In the genomic region with DNA sequence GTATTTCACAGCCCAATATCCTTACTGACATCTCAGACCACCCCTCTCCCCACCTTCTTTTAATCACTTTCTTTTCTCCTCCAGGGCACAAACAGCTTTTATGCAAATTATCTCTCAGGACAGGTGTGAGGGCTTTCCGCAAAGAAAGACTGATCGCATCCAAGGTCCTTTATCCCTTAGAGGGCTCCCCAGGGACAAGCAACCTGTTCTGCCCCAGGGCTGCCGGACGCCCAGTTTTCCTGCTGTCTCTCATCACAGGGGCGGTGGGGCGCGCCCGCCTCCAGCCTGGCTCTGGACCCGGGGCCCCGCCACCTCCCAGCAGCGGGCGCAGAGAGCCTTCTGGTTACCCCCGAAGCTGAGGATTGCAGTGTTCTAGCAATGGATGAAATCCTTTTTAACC, we compare ENCODE assay signal across 8 cellular contexts.
DNase-seq lines count a peak whose midpoint lies in the region; ATAC-seq and TF ChIP-seq lines count a peak whose summit lies in the region.

No MANE protein-coding gene starts in this region.

- H3K9ac ChIP-seq in PC-3 (ENCODE audit: low read length) = peak overlapping the region; percentile 80

- TF ChIP-seq CTCF in PC-3 (conservative IDR thresholded peaks at IDR 0.05; ENCODE audit: low read depth, low read length) (no peak), esophagus squamous epithelium (IDR thresholded peaks at IDR 0.05) (no peak), psoas muscle (IDR thresholded peaks at IDR 0.05) (no peak)

- WGBS in esophagus squamous epithelium, 2 donors = 76 to 82% methylated on average over 2 to 4 of the region's 13 CpGs
- 67 to 79% (median 68%) methylated on average over 13 of the region's 13 CpGs for WGBS in psoas muscle, 3 donors

- CTCF ChIA-PET in PC-3 (lab: Charles Lee) = no interaction called here

- no peak for TF ChIP-seq POLR2A in esophagus squamous epithelium (IDR thresholded peaks at IDR 0.05)

- ATAC-seq in PC-3 (no peak), psoas muscle (peak in 1 of 4 donors; percentile 12), GM19351 (IDR thresholded peaks at IDR 0.05; ENCODE audit: unreplicated experiment) (no peak), GM18519 (IDR thresholded peaks at IDR 0.05; ENCODE audit: low FRiP score, unreplicated experiment) (no peak)

- H3K4me2 ChIP-seq in PC-3 (ENCODE audit: low read length) = peak overlapping the region; percentile 86

- H3K27ac ChIP-seq in PC-3 (ENCODE audit: low read length) (peak overlapping the region; percentile 89), esophagus squamous epithelium (peak overlapping the region; percentile 90 to 96 (median 94)), psoas muscle (peak overlapping the region; percentile 85)

- H3K9me2 ChIP-seq in PC-3 (replicated peaks; ENCODE audit: low read length) = no peaks in the 10 kb centered on the region

- H3K4me3 ChIP-seq in HAP-1 (peak overlapping the region; percentile 40; the same call in 1 of the 2 replicates), PC-3 (ENCODE audit: low read length) (peak overlapping the region; percentile 69; the same call in 1 of the 2 replicates), esophagus squamous epithelium (peak overlapping the region; percentile 65 to 81 (median 71)), psoas muscle (peak overlapping the region; percentile 81)

- in situ Hi-C loops in HAP-1 (cut with MboI; ENCODE audit: low sequenced_read_pairs) = loop anchor here (25.0 kb wide), 1 partner anchor 222 kb away; no protein-coding TSS in a partner anchor
- in situ Hi-C loops in G401 (cut with HindIII; ENCODE audit: low sequenced_read_pairs) = no loop called here

- H3K27me3 ChIP-seq in HAP-1 (ENCODE audit: low read depth) (no peaks in the 10 kb centered on the region), PC-3 (ENCODE audit: low read length) (no peaks in the 10 kb centered on the region), esophagus squamous epithelium (no peaks in the 10 kb centered on the region), psoas muscle (ENCODE audit: insufficient read depth in 3 of 3, low read length in 2 of 3) (no peaks in the 10 kb centered on the region)

- intact Hi-C loops in PC-3 (cut with micrococcal nuclease) (loop anchor here (5.0 kb wide), 1 partner anchor 222 kb away; no protein-coding TSS in a partner anchor), esophagus squamous epithelium (cut with DNase I) (no loop called here), psoas muscle (cut with DNase I) (loop anchor here in 1 of 2 donors (5.0 to 10.0 kb wide), 2 partner anchors 68 to 220 kb away; no protein-coding TSS in a partner anchor)

- no peak for DNase-seq in HAP-1 (ENCODE audit: low spot score in 2 of 2)
- DNase-seq in PC-3 = no peak
- no peak for DNase-seq in esophagus squamous epithelium (lab: John Stamatoyannopoulos, UW)
- DNase-seq in psoas muscle = no peak
- no peak for DNase-seq in cerebellar nuclear complex (lab: John Stamatoyannopoulos, UW)
- no peak for DNase-seq in G401 (ENCODE audit: low spot score)

- BruUV-seq in PC-3 (replicated peaks; lab: Mats Ljungman, UMichigan) = no TSS peak

- H3K4me1 ChIP-seq in HAP-1 = peaks cover 8% of the 10 kb centered on the region
- peaks cover 14% of the 10 kb centered on the region for H3K4me1 ChIP-seq in PC-3 (ENCODE audit: insufficient read depth, low read length)
- peaks cover 0 to 33% (median 4%) of the 10 kb centered on the region in 3 donors for H3K4me1 ChIP-seq in esophagus squamous epithelium
- H3K4me1 ChIP-seq in psoas muscle = peaks cover 13% of the 10 kb centered on the region

- H3K9me3 ChIP-seq in HAP-1 (no peaks in the 10 kb centered on the region), PC-3 (ENCODE audit: low read length) (no peaks in the 10 kb centered on the region), esophagus squamous epithelium (no peaks in the 10 kb centered on the region), psoas muscle (no peaks in the 10 kb centered on the region)

- no peaks in the 10 kb centered on the region for H4K20me1 ChIP-seq in PC-3 (ENCODE audit: low read length)

- H3K36me3 ChIP-seq in HAP-1 (replicated peaks) = no peaks in the 10 kb centered on the region
- H3K36me3 ChIP-seq in PC-3 (ENCODE audit: low read depth, low read length) = no peaks in the 10 kb centered on the region
- no peaks in the 10 kb centered on the region for H3K36me3 ChIP-seq in esophagus squamous epithelium
- no peaks in the 10 kb centered on the region for H3K36me3 ChIP-seq in psoas muscle (ENCODE audit: insufficient read depth in 1 of 2, low read depth in 1 of 2)

- peak overlapping the region; percentile 97 for H2AFZ ChIP-seq in PC-3 (ENCODE audit: low read length)

- POLR2A ChIA-PET in PC-3 (lab: Charles Lee; ENCODE audit: unreplicated experiment) = no interaction called here

- H3F3A ChIP-seq in PC-3 (ENCODE audit: low read length, unreplicated experiment) = no peaks in the 10 kb centered on the region

- H3K79me2 ChIP-seq in PC-3 (ENCODE audit: low read length) = no peaks in the 10 kb centered on the region
